In the genomic region with DNA sequence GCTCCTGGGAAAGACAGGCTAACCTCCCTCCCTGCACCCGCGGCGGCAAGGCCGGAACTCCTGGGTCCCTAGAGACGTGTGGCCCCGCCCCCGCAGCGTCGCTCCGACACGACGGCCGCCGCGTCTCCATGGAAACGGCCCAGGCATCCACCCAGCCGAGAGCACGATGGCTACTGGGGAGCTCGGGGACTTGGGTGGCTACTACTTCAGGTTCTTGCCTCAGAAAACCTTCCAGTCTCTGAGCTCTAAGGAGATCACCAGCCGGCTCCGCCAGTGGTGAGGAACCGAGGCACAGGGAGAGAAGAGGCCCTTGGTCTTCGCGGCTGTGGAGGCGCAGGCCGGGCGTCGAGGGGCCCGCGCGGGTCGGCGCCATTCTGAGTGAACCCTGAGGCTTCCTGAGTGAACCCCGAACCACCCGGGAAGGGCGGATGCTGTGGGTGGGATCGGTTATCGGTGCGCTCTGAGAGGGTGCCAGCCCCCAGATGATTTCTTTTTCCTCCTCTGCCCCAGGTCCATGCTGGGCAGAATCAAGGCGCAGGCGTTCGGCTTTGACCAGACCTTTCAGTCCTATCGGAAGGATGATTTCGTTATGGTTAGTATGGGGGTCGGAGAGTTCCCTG, we compare ENCODE assay signal across 8 cellular contexts. TPM values are rescaled to one million over a fixed set of nuclear protein-coding genes. Genes with fewer than 3 reads are reported as not detected.
A peak's percentile ranks its signal among the peaks of the same experiment; 100 is the strongest.
DNase-seq lines count a peak whose midpoint lies in the region; ATAC-seq, FAIRE-seq and TF ChIP-seq lines count a peak whose summit lies in the region.

A gene (plus strand): TSS at position 133 of the 620 bp plus-strand sequence. CDS start 34 bp downstream, at position 167.

- H3K36me3 ChIP-seq in ES-I3 (ENCODE audit: insufficient read depth, low read length) (no peaks in the 10 kb centered on the region), HUES6 (ENCODE audit: control insufficient read depth, insufficient read depth, low read length) (no peaks in the 10 kb centered on the region), K562 (ENCODE audit: control insufficient read depth, insufficient read depth, low read length) (no peaks in the 10 kb centered on the region), rectal smooth muscle tissue (ENCODE audit: control insufficient read depth, insufficient read depth, low read length) (no peaks in the 10 kb centered on the region)

- WGBS in K562 (ENCODE audit: insufficient coverage, low coverage, missing lambda C conversion rate), result 2% methylated on average over 25 of the region's 45 CpGs

- no peak for TF ChIP-seq CTCF in K562 (IDR thresholded peaks at IDR 0.05 in 2 of 3, conservative IDR thresholded peaks at IDR 0.05 in 1 of 3; ENCODE audit: insufficient read depth in 2 of 3, low read depth in 1 of 3, low read length in 3 of 3)
- TF ChIP-seq CTCF in CD14-positive monocyte (IDR thresholded peaks at IDR 0.05), result no peak

- ATAC-seq in K562, result peak; percentile 29
- ATAC-seq in GM21786 (IDR thresholded peaks at IDR 0.05; ENCODE audit: unreplicated experiment), result no peak

- CTCF ChIA-PET in K562 (lab: Yijun Ruan, JAX; ENCODE audit: low intra/inter-chr PET ratio), result no interaction called here

- TF ChIP-seq RAD21 in K562 (CRISPR knock-in tag; conservative IDR thresholded peaks at IDR 0.05 in 1 of 2, IDR thresholded peaks at IDR 0.05 in 1 of 2), result no peak

- H3K4me1 Mint-ChIP-seq in CD14-positive monocyte, result peaks cover 2% of the 10 kb centered on the region

- H3K27me3 ChIP-seq in HUES6 (ENCODE audit: control insufficient read depth, insufficient read depth, low read length), result peaks cover 3% of the 10 kb centered on the region; the same call in 1 of the 2 replicates
- peaks cover 0 to 6% of the 10 kb centered on the region in 2 experiments; a peak in 3 of 5 replicates for H3K27me3 ChIP-seq in K562 (ENCODE audit: control insufficient read depth in 2 of 2, insufficient read depth in 2 of 2, low read length in 2 of 2)
- H3K27me3 ChIP-seq in rectal smooth muscle tissue (ENCODE audit: control insufficient read depth, insufficient read depth, low read length), result no peaks in the 10 kb centered on the region

- H3K27ac ChIP-seq in HUES6 (ENCODE audit: low read depth, low read length) (no peak within 1 kb of the TSS), K562 (ENCODE audit: extremely low read depth, low read depth, low read length) (no peak within 1 kb of the TSS), rectal smooth muscle tissue (ENCODE audit: low read depth, low read length) (peak within 1 kb of the TSS; percentile 56)

- H3K79me2 ChIP-seq in K562 (ENCODE audit: control insufficient read depth, insufficient read depth, low read length), result no peaks in the 10 kb centered on the region

- no peaks in the 10 kb centered on the region for H3K36me3 Mint-ChIP-seq in CD14-positive monocyte

- H4K20me1 ChIP-seq in K562 (replicated peaks; ENCODE audit: control insufficient read depth, insufficient read depth, low read length), result no peaks in the 10 kb centered on the region

- TF ChIP-seq POLR2A in K562 (conservative IDR thresholded peaks at IDR 0.05), result no peak

- in situ Hi-C loops in K562 (cut with MboI), result no loop called here

- TF ChIP-seq EP300 in K562 (IDR thresholded peaks at IDR 0.05; ENCODE audit: low read length), result no peak

- H3K4me2 ChIP-seq in K562 (ENCODE audit: insufficient read depth, low read length), result no peak within 1 kb of the TSS

- H3K4me1 ChIP-seq in ES-I3 (ENCODE audit: insufficient read depth, low read length) (peaks cover 3% of the 10 kb centered on the region; the same call in 1 of the 2 replicates), HUES6 (ENCODE audit: control insufficient read depth, insufficient read depth, low read length) (no peaks in the 10 kb centered on the region), K562 (replicated peaks in 1 of 2; ENCODE audit: control insufficient read depth in 2 of 2, insufficient read depth in 2 of 2, low read length in 2 of 2) (peaks cover 0 to 6% of the 10 kb centered on the region in 2 experiments; a peak in 1 of 5 replicates), rectal smooth muscle tissue (ENCODE audit: control insufficient read depth, insufficient read depth, low read length) (no peaks in the 10 kb centered on the region)

- H3K4me3 Mint-ChIP-seq in CD14-positive monocyte, result peak within 1 kb of the TSS in 1 of 2 donors; percentile 75

- no peak within 1 kb of the TSS for H2AFZ ChIP-seq in K562 (ENCODE audit: low read depth, low read length)

- intact Hi-C loops in K562 (cut with micrococcal nuclease), result no loop called here
- intact Hi-C loops in CD14-positive monocyte (cut with micrococcal nuclease), result no loop called here

- H3K9me1 ChIP-seq in K562 (ENCODE audit: control insufficient read depth, insufficient read depth, low read length), result no peaks in the 10 kb centered on the region

- peaks cover 35 to 44% (median 40%) of the 10 kb centered on the region in 3 donors for H3K27me3 Mint-ChIP-seq in CD14-positive monocyte (ENCODE audit: low read depth in 3 of 3)

- no peak for FAIRE-seq in K562 (lab: Jason Lieb, UNC)

- DNase-seq in T-helper 1 cell, result peak in 4 of 5 donors; percentile 16 to 52 (median 22)
- DNase-seq in K562 (ENCODE audit: extremely low read depth in 1 of 4, low spot score in 3 of 4), result peak in 2 of 4 experiments; percentile 12 to 16
- DNase-seq in iPS DF 19.7 (ENCODE audit: low read depth, low spot score), result peak; percentile 2
- no peak for DNase-seq in CD14-positive monocyte (ENCODE audit: low spot score)

- no peaks in the 10 kb centered on the region for H3K9me3 ChIP-seq in ES-I3 (ENCODE audit: control insufficient read depth, insufficient read depth, low read length)
- H3K9me3 ChIP-seq in HUES6 (ENCODE audit: control insufficient read depth, insufficient read depth, low read depth, low read length), result no peaks in the 10 kb centered on the region
- H3K9me3 ChIP-seq in K562 (replicated peaks; ENCODE audit: control insufficient read depth, insufficient read depth, low read depth, low read length), result no peaks in the 10 kb centered on the region

- H3K27ac Mint-ChIP-seq in CD14-positive monocyte, result no peak within 1 kb of the TSS

- BruUV-seq in K562 (replicated peaks; lab: Mats Ljungman, UMichigan), result no TSS peak

- POLR2A ChIA-PET in K562 (lab: Yijun Ruan, JAX), result interaction anchor here (0.5 kb wide), 1 partner anchor 656 kb away, joined by 3 read pairs; no protein-coding TSS in a partner anchor

- H3K4me3 ChIP-seq in HUES6 (ENCODE audit: low read depth, low read length), result peak within 1 kb of the TSS; percentile 64
- no peak within 1 kb of the TSS for H3K4me3 ChIP-seq in K562
- H3K4me3 ChIP-seq in rectal smooth muscle tissue (ENCODE audit: low read length), result peak within 1 kb of the TSS; percentile 76

- peak within 1 kb of the TSS; percentile 67; the same call in 1 of the 2 replicates for H3K9ac ChIP-seq in ES-I3 (ENCODE audit: low read depth, low read length)
- H3K9ac ChIP-seq in HUES6 (ENCODE audit: low read length), result no peak within 1 kb of the TSS
- no peak within 1 kb of the TSS for H3K9ac ChIP-seq in K562 (ENCODE audit: insufficient read depth in 1 of 2, low read depth in 2 of 2, low read length in 2 of 2)
- H3K9ac ChIP-seq in rectal smooth muscle tissue (ENCODE audit: low read length), result no peak within 1 kb of the TSS

- H3K9me3 Mint-ChIP-seq in CD14-positive monocyte, result peaks cover 0 to 18% (median 4%) of the 10 kb centered on the region in 7 donors

RNA-seq across cellular contexts. Expression of the gene that starts here (rescaled TPM):
- not detected in 2 replicates for total RNA-seq in K562 (2011; cell fraction: chromatin; rRNA removed; ENCODE audit: low replicate concordance)
- total RNA-seq in K562 (2011; cell fraction: nucleolus; rRNA removed), result not detected in 2 replicates
- not detected in 2 replicates for total RNA-seq in K562 (2011; cell fraction: nucleoplasm; rRNA removed)
- not detected in 2 replicates for total RNA-seq in K562 (2014; rRNA removed)
- not detected in 2 replicates for total RNA-seq in K562 (2014; rRNA removed; fragmentation: Illumina TruSeq; extraction: Trizol)
- not detected in 2 replicates for total RNA-seq in K562 (2015; rRNA removed; fragmentation: Illumina TruSeq; extraction: Trizol)
- total RNA-seq in K562 (2021), result not detected in 2 replicates
- not detected in 2 replicates for polyA plus RNA-seq in K562 (2011; rRNA removed)
- not detected in 2 replicates for polyA plus RNA-seq in K562 (2011; cell fraction: cytosol; rRNA removed)
- polyA plus RNA-seq in K562 (2011; cell fraction: nucleus; rRNA removed), result not detected in 2 replicates
- polyA plus RNA-seq in K562 (2012), result not detected in 2 replicates
- polyA plus RNA-seq in K562 (2014; fragmentation: Illumina TruSeq; extraction: Trizol), result not detected in 2 replicates
- not detected for polyA plus RNA-seq in K562 (2014; fragmentation: Nextera tagmentation; extraction: Ambion mirVana)
- polyA plus RNA-seq in K562 (2014; rRNA removed), result not detected in 2 replicates
- polyA minus RNA-seq in K562 (2011; rRNA and poly(A)+ RNA removed), result not detected in 2 replicates
- not detected in 2 replicates for polyA minus RNA-seq in K562 (2011; cell fraction: cytosol; rRNA and poly(A)+ RNA removed)
- not detected in 2 replicates for polyA minus RNA-seq in K562 (2011; cell fraction: nucleus; rRNA and poly(A)+ RNA removed)
- not detected for polyA plus RNA-seq in CD14-positive monocyte

Comparison
In these comparisons a context has a peak if more than half of its experiments do, and no peak if none do; other contexts are left out.
1. Peak in ATAC-seq in K562; RNA of the gene not detected or under 1 TPM.